8 cellular contexts compared by ENCODE assay signal in genomic region chr2:86719263-86719636, GRCh38. TPM values are rescaled to one million over a fixed set of nuclear protein-coding genes. Genes with fewer than 3 reads are reported as not detected.
A peak's percentile ranks its signal among the peaks of the same experiment; 100 is the strongest.
DNase-seq lines count a peak whose midpoint lies in the region; ATAC-seq and TF ChIP-seq lines count a peak whose summit lies in the region.
"Not testable (repeated sequence)": the region's sequence is repeated elsewhere in the genome, so short reads cannot be mapped to it uniquely, and the experiment has no call there.

No MANE protein-coding gene starts in this region.

- POLR2A ChIA-PET in CD4-positive, alpha-beta T cell (lab: Charles Lee); Panc1 (lab: Charles Lee): not testable (repeated sequence)

- intact Hi-C loops in CD4-positive, alpha-beta T cell (cut with DNase I, micrococcal nuclease); Panc1 (cut with micrococcal nuclease; ENCODE audit: unreplicated experiment); ascending aorta (cut with DNase I); esophagus squamous epithelium (cut with DNase I): not testable (repeated sequence)

- TF ChIP-seq CTCF in CD4-positive, alpha-beta T cell (IDR thresholded peaks at IDR 0.05); Panc1 (IDR thresholded peaks at IDR 0.05); ascending aorta (IDR thresholded peaks at IDR 0.05); esophagus squamous epithelium (IDR thresholded peaks at IDR 0.05); omental fat pad (IDR thresholded peaks at IDR 0.05); suprapubic skin (IDR thresholded peaks at IDR 0.05): not testable (repeated sequence)

- not testable (repeated sequence) for H3K4me1 Mint-ChIP-seq in CD4-positive, alpha-beta T cell (ENCODE audit: low read depth)

- not testable (repeated sequence) for H3K36me3 Mint-ChIP-seq in CD4-positive, alpha-beta T cell (ENCODE audit: low read depth)

- TF ChIP-seq EP300 in suprapubic skin (IDR thresholded peaks at IDR 0.05) = not testable (repeated sequence)

- H3K36me3 ChIP-seq in Panc1 (ENCODE audit: control insufficient read depth, insufficient read depth, low read length); ascending aorta; esophagus squamous epithelium; suprapubic skin: not testable (repeated sequence)

- BruUV-seq in Panc1 (replicated peaks; lab: Mats Ljungman, UMichigan) = not testable (repeated sequence)

- H3K9me3 Mint-ChIP-seq in CD4-positive, alpha-beta T cell = not testable (repeated sequence)

- in situ Hi-C loops in Panc1 (cut with HindIII; ENCODE audit: low pct_unique_long_range_greater_than_20kb, low sequenced_read_pairs) = not testable (repeated sequence)

- H3K4me1 ChIP-seq in Panc1 (ENCODE audit: control insufficient read depth, insufficient read depth, low read length); ascending aorta; esophagus squamous epithelium; suprapubic skin: not testable (repeated sequence)

- TF ChIP-seq POLR2A in esophagus squamous epithelium (IDR thresholded peaks at IDR 0.05); suprapubic skin (IDR thresholded peaks at IDR 0.05): not testable (repeated sequence)

- not testable (repeated sequence) for DNase-seq in CD4-positive, alpha-beta T cell; Panc1 (ENCODE audit: low read depth, low spot score); ascending aorta (ENCODE audit: low spot score in 2 of 2); esophagus squamous epithelium (lab: John Stamatoyannopoulos, UW); left lobe of liver (ENCODE audit: low spot score); omental fat pad (ENCODE audit: low spot score); suprapubic skin (ENCODE audit: low spot score in 2 of 2)

- H3K27me3 ChIP-seq in CD4-positive, alpha-beta T cell (ENCODE audit: control insufficient read depth, insufficient read depth, low read length); Panc1 (ENCODE audit: control insufficient read depth, insufficient read depth, low read length); ascending aorta; esophagus squamous epithelium; suprapubic skin: not testable (repeated sequence)

- not testable (repeated sequence) for ATAC-seq in CD4-positive, alpha-beta T cell (ENCODE audit: poor library complexity)
- ATAC-seq in HG02678 (IDR thresholded peaks at IDR 0.05; ENCODE audit: unreplicated experiment) (peak; percentile 11), Panc1 (peak; percentile 47), left lobe of liver (peak; percentile 63), omental fat pad (ENCODE audit: low FRiP score) (peak; percentile 15)

- H3K4me3 ChIP-seq in Panc1 (ENCODE audit: low read depth in 2 of 2, low read length in 2 of 2) (peak overlapping the region; percentile 47 to 53), ascending aorta (peak overlapping the region in 1 of 2 donors; percentile 88), esophagus squamous epithelium (peak overlapping the region; percentile 63 to 82 (median 70)), suprapubic skin (peak overlapping the region; percentile 74)

- peak overlapping the region; percentile 29 for H3K27ac ChIP-seq in CD4-positive, alpha-beta T cell (ENCODE audit: low read depth, low read length)
- not testable (repeated sequence) for H3K27ac ChIP-seq in Panc1 (ENCODE audit: low read length)
- H3K27ac ChIP-seq in ascending aorta (peak overlapping the region; percentile 83 to 86), esophagus squamous epithelium (peak overlapping the region; percentile 86 to 96 (median 94)), suprapubic skin (peak overlapping the region; percentile 95)

- not testable (repeated sequence) for H3K4me3 Mint-ChIP-seq in CD4-positive, alpha-beta T cell

- H3K27me3 Mint-ChIP-seq in CD4-positive, alpha-beta T cell = not testable (repeated sequence)

- H3K27ac Mint-ChIP-seq in CD4-positive, alpha-beta T cell = not testable (repeated sequence)

- CTCF ChIA-PET in CD4-positive, alpha-beta T cell (lab: Charles Lee); Panc1 (lab: Charles Lee): not testable (repeated sequence)

- H3K9me3 ChIP-seq in CD4-positive, alpha-beta T cell (ENCODE audit: control insufficient read depth, low read length); Panc1 (ENCODE audit: control insufficient read depth, insufficient read depth, low read depth, low read length); ascending aorta; esophagus squamous epithelium; suprapubic skin: not testable (repeated sequence)

- WGBS in esophagus squamous epithelium, 2 donors = no CpG with 5 or more reads among the region's 30 CpGs
- WGBS in suprapubic skin = no CpG with 5 or more reads among the region's 30 CpGs

RNA-seq across cellular contexts. Expression of gene RMND5A, which starts 0.8 kb away (rescaled TPM):
- total RNA-seq in CD4-positive, alpha-beta T cell = 10 to 100 TPM; 20.5 to 21.4 TPM
- 42.8 TPM for total RNA-seq in Panc1 (2021; ENCODE audit: unreplicated experiment)
- 15.1 TPM for polyA plus RNA-seq in Panc1 (2012; ENCODE audit: insufficient read length)
- 17.7 TPM for total RNA-seq in ascending aorta
- total RNA-seq in esophagus squamous epithelium = 10 to 100 TPM; 36.0 to 65.4 (median 48.7) TPM
- 42.5 TPM for total RNA-seq in left lobe of liver
- 10 to 100 TPM; 30.6 to 55.6 (median 46.3) TPM for total RNA-seq in omental fat pad
- total RNA-seq in suprapubic skin = 10 to 100 TPM; 40.6 to 94.7 (median 68.5) TPM
